10 cellular contexts compared by ENCODE assay signal in the genomic region with DNA sequence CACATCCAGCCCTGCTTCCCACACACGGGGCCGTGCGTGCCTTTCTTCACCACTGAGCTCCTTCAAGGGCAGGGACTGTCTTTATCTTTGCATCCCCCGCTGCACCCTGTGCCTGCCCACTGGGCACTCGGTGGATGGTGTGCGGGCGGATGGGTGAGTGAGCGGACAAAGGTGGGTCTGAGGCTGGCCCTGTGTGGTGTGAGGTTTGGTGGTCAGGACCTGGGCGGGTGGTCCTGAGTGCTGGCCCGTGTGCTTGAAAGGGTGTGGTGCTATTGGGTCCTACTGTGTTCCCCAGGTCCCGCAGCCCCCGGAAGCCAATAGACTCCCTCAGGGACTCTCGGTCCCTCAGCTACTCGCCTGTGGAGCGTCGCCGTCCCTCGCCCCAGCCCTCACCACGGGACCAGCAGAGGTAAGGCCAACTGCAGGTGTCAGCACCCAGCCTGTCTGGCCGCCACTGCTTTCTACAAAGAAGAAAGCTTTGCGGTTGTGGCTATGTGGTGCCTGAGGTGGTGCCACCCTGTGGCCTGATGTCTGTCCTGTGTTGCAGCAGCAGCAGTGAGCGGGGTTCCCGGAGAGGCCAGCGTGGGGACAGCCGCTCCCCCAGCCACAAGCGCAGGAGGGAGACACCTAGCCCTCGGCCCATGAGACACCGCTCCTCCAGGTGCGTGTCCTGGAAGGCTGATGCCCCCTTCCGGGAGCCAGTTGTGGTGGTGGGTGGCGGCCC. TPM values are rescaled to one million over a fixed set of nuclear protein-coding genes. Genes with fewer than 3 reads are reported as not detected.
DNase-seq lines count a peak whose midpoint lies in the region; ATAC-seq, FAIRE-seq and TF ChIP-seq lines count a peak whose summit lies in the region.
"Had no signal": no experiment of that assay in that cellular context is flagged by ENCODE, and none has a peak within 500 bp of the region (broad histone marks: within the 10 kb centered on the region; RNA-seq: fewer than 3 reads in every experiment).

No MANE protein-coding gene starts in this region.

- ATAC-seq in CD8-positive, alpha-beta T cell: peak; percentile 18
- ATAC-seq in K562 (peak; percentile 55), natural killer cell (peak; percentile 40 to 50 (median 44)), HG03469 (IDR thresholded peaks at IDR 0.05; ENCODE audit: unreplicated experiment) (no peak), GM19455 (IDR thresholded peaks at IDR 0.05; ENCODE audit: unreplicated experiment) (no peak)

- H3K79me2 ChIP-seq in K562 (ENCODE audit: control insufficient read depth, insufficient read depth, low read length): peaks cover 38% of the 10 kb centered on the region

- CTCF ChIA-PET in CD8-positive, alpha-beta T cell (lab: Charles Lee): interaction anchor here (1.5 kb wide), 1 partner anchor 12 kb away, joined by 3 read pairs; no protein-coding TSS in a partner anchor
- CTCF ChIA-PET in K562 (lab: Yijun Ruan, JAX; ENCODE audit: low intra/inter-chr PET ratio): no interaction called here

- no peaks in the 10 kb centered on the region for H3K27me3 ChIP-seq in CD8-positive, alpha-beta T cell (ENCODE audit: insufficient read depth, low read length)
- H3K27me3 ChIP-seq in HL-60 (ENCODE audit: insufficient read depth, poor library complexity, severe bottlenecking): no peaks in the 10 kb centered on the region
- no peaks in the 10 kb centered on the region for H3K27me3 ChIP-seq in K562 (ENCODE audit: control insufficient read depth in 2 of 2, insufficient read depth in 2 of 2, low read length in 2 of 2)
- H3K27me3 ChIP-seq: heart right ventricle had no signal

- POLR2A ChIA-PET in CD8-positive, alpha-beta T cell (lab: Charles Lee): no interaction called here
- POLR2A ChIA-PET in K562 (lab: Yijun Ruan, JAX): interaction anchor here (1.0 to 9.0 kb wide), 2 partner anchors 9 to 17 kb away, joined by 4 to 96 read pairs; partner anchors contain the start of gene SRRM2

- peak in 1 of 2 experiments; percentile 28; a peak in 2 of 4 replicates for TF ChIP-seq RAD21 in K562 (CRISPR knock-in tag; conservative IDR thresholded peaks at IDR 0.05 in 1 of 2, IDR thresholded peaks at IDR 0.05 in 1 of 2)

- peak overlapping the region in 1 of 2 experiments; percentile 81; a peak in 2 of 4 replicates for H3K9ac ChIP-seq in K562 (ENCODE audit: insufficient read depth in 1 of 2, low read depth in 2 of 2, low read length in 2 of 2)

- H3K9me3 Mint-ChIP-seq in CD8-positive, alpha-beta T cell: no peaks in the 10 kb centered on the region
- no peaks in the 10 kb centered on the region for H3K9me3 Mint-ChIP-seq in natural killer cell

- H3K27ac Mint-ChIP-seq in CD8-positive, alpha-beta T cell: peak overlapping the region; percentile 71
- H3K27ac Mint-ChIP-seq in natural killer cell: peak overlapping the region; percentile 73 to 84

- TF ChIP-seq EP300 in K562 (IDR thresholded peaks at IDR 0.05; ENCODE audit: low read length): no peak

- peaks cover 90% of the 10 kb centered on the region for H3K36me3 Mint-ChIP-seq in CD8-positive, alpha-beta T cell
- H3K36me3 Mint-ChIP-seq in natural killer cell: peaks cover 8% of the 10 kb centered on the region

- H3K4me2 ChIP-seq in K562 (ENCODE audit: insufficient read depth, low read length): no peak overlapping the region
- H3K4me2 ChIP-seq: PC-9 had no signal

- no peak for TF ChIP-seq CTCF in CD8-positive, alpha-beta T cell (IDR thresholded peaks at IDR 0.05)
- TF ChIP-seq CTCF in HL-60 (IDR thresholded peaks at IDR 0.05; ENCODE audit: insufficient read depth, low read length): no peak
- peak; percentile 33 to 57 (median 40) for TF ChIP-seq CTCF in K562 (IDR thresholded peaks at IDR 0.05 in 2 of 3, conservative IDR thresholded peaks at IDR 0.05 in 1 of 3; ENCODE audit: insufficient read depth in 2 of 3, low read depth in 1 of 3, low read length in 3 of 3)
- no peak for TF ChIP-seq CTCF in natural killer cell (IDR thresholded peaks at IDR 0.05)

- peaks cover 78% of the 10 kb centered on the region for H3K36me3 ChIP-seq in CD8-positive, alpha-beta T cell (ENCODE audit: insufficient read depth, low read length)
- peaks cover 99% of the 10 kb centered on the region for H3K36me3 ChIP-seq in K562 (ENCODE audit: control insufficient read depth, insufficient read depth, low read length)

- no peak overlapping the region for H3K4me3 Mint-ChIP-seq in CD8-positive, alpha-beta T cell
- peak overlapping the region; percentile 17 for H3K4me3 Mint-ChIP-seq in natural killer cell

- no peaks in the 10 kb centered on the region for H3K9me3 ChIP-seq in CD8-positive, alpha-beta T cell (ENCODE audit: low read length)
- no peaks in the 10 kb centered on the region for H3K9me3 ChIP-seq in K562 (replicated peaks; ENCODE audit: control insufficient read depth, insufficient read depth, low read depth, low read length)
- H3K9me3 ChIP-seq: heart right ventricle had no signal

- H4K20me1 ChIP-seq in K562 (replicated peaks; ENCODE audit: control insufficient read depth, insufficient read depth, low read length): peaks cover 24% of the 10 kb centered on the region

- peak; percentile 49; the same call in 1 of the 2 replicates for TF ChIP-seq POLR2A in K562 (conservative IDR thresholded peaks at IDR 0.05)

- in situ Hi-C loops in K562 (cut with MboI): no loop called here

- FAIRE-seq in K562 (lab: Jason Lieb, UNC): no peak

- no peak for DNase-seq in CD8-positive, alpha-beta T cell
- DNase-seq in HL-60 (ENCODE audit: low read depth in 1 of 2, low spot score in 1 of 2) (peak; percentile 23 to 40), K562 (ENCODE audit: extremely low read depth in 1 of 4, low spot score in 3 of 4) (peak in 3 of 4 experiments; percentile 38 to 69 (median 51)), natural killer cell (no peak), NCI-H2107 (lab: John Stamatoyannopoulos, UW) (no peak), NK-92 (lab: John Stamatoyannopoulos, UW; ENCODE audit: unreplicated experiment) (no peak)
- DNase-seq: heart right ventricle had no signal

- BruUV-seq in K562 (replicated peaks; lab: Mats Ljungman, UMichigan): TSS peak; percentile 2

- no peak overlapping the region for H3K4me3 ChIP-seq in CD8-positive, alpha-beta T cell (ENCODE audit: low read depth, low read length)
- H3K4me3 ChIP-seq in HL-60 (replicated peaks; ENCODE audit: insufficient read depth, low read length): no peak overlapping the region
- H3K4me3 ChIP-seq in K562: no peak overlapping the region
- H3K4me3 ChIP-seq: heart right ventricle, PC-9 had no signal

- WGBS in K562 (ENCODE audit: insufficient coverage, low coverage, missing lambda C conversion rate): 81% methylated on average over 31 of the region's 31 CpGs

- no peak overlapping the region for H2AFZ ChIP-seq in K562 (ENCODE audit: low read depth, low read length)
- H2AFZ ChIP-seq: PC-9 had no signal

- no peak overlapping the region for H3K27ac ChIP-seq in CD8-positive, alpha-beta T cell (ENCODE audit: low read depth, low read length)
- H3K27ac ChIP-seq in HL-60 (replicated peaks) (no peak overlapping the region), K562 (ENCODE audit: extremely low read depth, low read depth, low read length) (peak overlapping the region; percentile 34; the same call in 2 of the 3 replicates)
- H3K27ac ChIP-seq: heart right ventricle, PC-9 had no signal

- peaks cover 32% of the 10 kb centered on the region for H3K4me1 Mint-ChIP-seq in CD8-positive, alpha-beta T cell (ENCODE audit: low read depth)
- H3K4me1 Mint-ChIP-seq in natural killer cell: peaks cover 25 to 37% of the 10 kb centered on the region in 2 donors

- intact Hi-C loops in CD8-positive, alpha-beta T cell (cut with DNase I, micrococcal nuclease): no loop called here
- intact Hi-C loops in K562 (cut with micrococcal nuclease): no loop called here
- intact Hi-C loops in natural killer cell (cut with micrococcal nuclease): no loop called here

- H3K27me3 Mint-ChIP-seq in CD8-positive, alpha-beta T cell (ENCODE audit: low read depth): no peaks in the 10 kb centered on the region
- H3K27me3 Mint-ChIP-seq in natural killer cell (ENCODE audit: low read depth in 2 of 2): no peaks in the 10 kb centered on the region

- peaks cover 4% of the 10 kb centered on the region for H3K4me1 ChIP-seq in CD8-positive, alpha-beta T cell (ENCODE audit: insufficient read depth, low read length)
- peaks cover 15 to 61% of the 10 kb centered on the region in 2 experiments; a peak in 4 of 5 replicates for H3K4me1 ChIP-seq in K562 (replicated peaks in 1 of 2; ENCODE audit: control insufficient read depth in 2 of 2, insufficient read depth in 2 of 2, low read length in 2 of 2)

- no peaks in the 10 kb centered on the region for H3K9me1 ChIP-seq in K562 (ENCODE audit: control insufficient read depth, insufficient read depth, low read length)

RNA-seq across cellular contexts. Expression of gene ELOB, which starts 6.9 kb away (rescaled TPM):
- total RNA-seq in CD8-positive, alpha-beta T cell: 10 to 100 TPM; 70.3 to 71.5 TPM
- 7.2 and 24.7 TPM in 2 replicates for total RNA-seq in K562 (2011; cell fraction: chromatin; rRNA removed; ENCODE audit: low replicate concordance)
- 37.5 and 47.0 TPM in 2 replicates for total RNA-seq in K562 (2011; cell fraction: nucleolus; rRNA removed)
- total RNA-seq in K562 (2011; cell fraction: nucleoplasm; rRNA removed): 31.9 and 34.9 TPM in 2 replicates
- total RNA-seq in K562 (2014; rRNA removed) (285 and 395 TPM in 2 replicates), K562 (2014; rRNA removed; fragmentation: Illumina TruSeq; extraction: Trizol) (29.4 and 63.2 TPM in 2 replicates), K562 (2015; rRNA removed; fragmentation: Illumina TruSeq; extraction: Trizol) (219 and 223 TPM in 2 replicates), K562 (2021) (237 and 268 TPM in 2 replicates), natural killer cell (100 to 1,000 TPM; 146 to 207 (median 161) TPM)
- polyA plus RNA-seq in K562 (2011; rRNA removed) (206 and 220 TPM in 2 replicates), K562 (2014; fragmentation: Illumina TruSeq; extraction: Trizol) (180 and 344 TPM in 2 replicates), K562 (2014; fragmentation: Nextera tagmentation; extraction: Ambion mirVana) (100 to 1,000 TPM; 764 to 791 TPM), K562 (2014; rRNA removed) (298 and 313 TPM in 2 replicates)
- polyA plus RNA-seq in K562 (2011; cell fraction: cytosol; rRNA removed): 693 and 1,390 TPM in 2 replicates
- polyA plus RNA-seq in K562 (2011; cell fraction: nucleus; rRNA removed): 132 and 211 TPM in 2 replicates
- 297 and 487 TPM in 2 replicates for polyA plus RNA-seq in K562 (2012)
- polyA minus RNA-seq in K562 (2011; rRNA and poly(A)+ RNA removed): 34.5 and 73.6 TPM in 2 replicates
- 64.8 and 95.8 TPM in 2 replicates for polyA minus RNA-seq in K562 (2011; cell fraction: cytosol; rRNA and poly(A)+ RNA removed)
- polyA minus RNA-seq in K562 (2011; cell fraction: nucleus; rRNA and poly(A)+ RNA removed): 15.5 and 22.3 TPM in 2 replicates

RNA-seq across cellular contexts. Expression of gene PRSS33, which starts 17.1 kb away (rescaled TPM):
- total RNA-seq in CD8-positive, alpha-beta T cell: not detected
- total RNA-seq in K562 (2011; cell fraction: chromatin; rRNA removed; ENCODE audit: low replicate concordance): not detected in 2 replicates
- not detected in 2 replicates for total RNA-seq in K562 (2011; cell fraction: nucleolus; rRNA removed)
- not detected in 2 replicates for total RNA-seq in K562 (2011; cell fraction: nucleoplasm; rRNA removed)
- total RNA-seq in K562 (2014; rRNA removed) (not detected in 2 replicates), K562 (2014; rRNA removed; fragmentation: Illumina TruSeq; extraction: Trizol) (not detected in 2 replicates), K562 (2015; rRNA removed; fragmentation: Illumina TruSeq; extraction: Trizol) (not detected in 2 replicates), K562 (2021) (not detected in 2 replicates), natural killer cell (under 1 TPM; 0.20 to 0.63 (median 0.54) TPM)
- polyA plus RNA-seq in K562 (2011; rRNA removed) (not detected in 2 replicates), K562 (2014; fragmentation: Illumina TruSeq; extraction: Trizol) (not detected in 2 replicates), K562 (2014; fragmentation: Nextera tagmentation; extraction: Ambion mirVana) (not detected), K562 (2014; rRNA removed) (not detected in 2 replicates)
- not detected in 2 replicates for polyA plus RNA-seq in K562 (2011; cell fraction: cytosol; rRNA removed)
- polyA plus RNA-seq in K562 (2011; cell fraction: nucleus; rRNA removed): not detected in 2 replicates
- 0.06 TPM in 1 of 2 replicates, not detected in the other for polyA plus RNA-seq in K562 (2012)
- not detected in 2 replicates for polyA minus RNA-seq in K562 (2011; rRNA and poly(A)+ RNA removed)
- not detected in 2 replicates for polyA minus RNA-seq in K562 (2011; cell fraction: cytosol; rRNA and poly(A)+ RNA removed)
- polyA minus RNA-seq in K562 (2011; cell fraction: nucleus; rRNA and poly(A)+ RNA removed): not detected in 2 replicates
- polyA plus RNA-seq: heart right ventricle had no signal

RNA-seq across cellular contexts. Expression of gene SRRM2, which starts 17.8 kb away (rescaled TPM):
- 1,000 to 10,000 TPM; 1,249 to 1,283 TPM for total RNA-seq in CD8-positive, alpha-beta T cell
- total RNA-seq in K562 (2011; cell fraction: chromatin; rRNA removed; ENCODE audit: low replicate concordance): 1,596 and 1,670 TPM in 2 replicates
- total RNA-seq in K562 (2011; cell fraction: nucleolus; rRNA removed): 1,139 and 1,167 TPM in 2 replicates
- 1,487 and 2,488 TPM in 2 replicates for total RNA-seq in K562 (2011; cell fraction: nucleoplasm; rRNA removed)
- 81.1 and 85.3 TPM in 2 replicates for total RNA-seq in K562 (2014; rRNA removed)
- 79.2 and 79.9 TPM in 2 replicates for total RNA-seq in K562 (2014; rRNA removed; fragmentation: Illumina TruSeq; extraction: Trizol)
- total RNA-seq in K562 (2015; rRNA removed; fragmentation: Illumina TruSeq; extraction: Trizol): 70.6 and 91.2 TPM in 2 replicates
- 413 and 466 TPM in 2 replicates for total RNA-seq in K562 (2021)
- 82.5 and 179 TPM in 2 replicates for polyA plus RNA-seq in K562 (2011; rRNA removed)
- 102 and 119 TPM in 2 replicates for polyA plus RNA-seq in K562 (2011; cell fraction: cytosol; rRNA removed)
- polyA plus RNA-seq in K562 (2011; cell fraction: nucleus; rRNA removed): 1,748 and 2,419 TPM in 2 replicates
- polyA plus RNA-seq in K562 (2012): 391 and 584 TPM in 2 replicates
- 517 and 558 TPM in 2 replicates for polyA plus RNA-seq in K562 (2014; fragmentation: Illumina TruSeq; extraction: Trizol)
- 10 to 100 TPM; 26.7 to 27.6 TPM for polyA plus RNA-seq in K562 (2014; fragmentation: Nextera tagmentation; extraction: Ambion mirVana)
- 463 and 563 TPM in 2 replicates for polyA plus RNA-seq in K562 (2014; rRNA removed)
- 72.4 and 72.8 TPM in 2 replicates for polyA minus RNA-seq in K562 (2011; rRNA and poly(A)+ RNA removed)
- 155 and 244 TPM in 2 replicates for polyA minus RNA-seq in K562 (2011; cell fraction: cytosol; rRNA and poly(A)+ RNA removed)
- polyA minus RNA-seq in K562 (2011; cell fraction: nucleus; rRNA and poly(A)+ RNA removed): 233 and 249 TPM in 2 replicates
- total RNA-seq in natural killer cell: 1,000 to 10,000 TPM; 1,131 to 1,162 (median 1,149) TPM

RNA-seq across cellular contexts. Expression of gene PRSS41, which starts 28.1 kb away (rescaled TPM):
- not detected for total RNA-seq in CD8-positive, alpha-beta T cell
- total RNA-seq in K562 (2011; cell fraction: chromatin; rRNA removed; ENCODE audit: low replicate concordance): not detected in 2 replicates
- not detected in 2 replicates for total RNA-seq in K562 (2011; cell fraction: nucleolus; rRNA removed)
- not detected in 2 replicates for total RNA-seq in K562 (2011; cell fraction: nucleoplasm; rRNA removed)
- total RNA-seq in K562 (2014; rRNA removed) (not detected in 2 replicates), K562 (2014; rRNA removed; fragmentation: Illumina TruSeq; extraction: Trizol) (not detected in 2 replicates), K562 (2015; rRNA removed; fragmentation: Illumina TruSeq; extraction: Trizol) (not detected in 2 replicates), K562 (2021) (not detected in 2 replicates), natural killer cell (under 1 TPM in 1 of 3 donors, not detected in 2; 0.33 TPM)
- polyA plus RNA-seq in K562 (2011; rRNA removed) (not detected in 2 replicates), K562 (2014; fragmentation: Illumina TruSeq; extraction: Trizol) (not detected in 2 replicates), K562 (2014; fragmentation: Nextera tagmentation; extraction: Ambion mirVana) (not detected), K562 (2014; rRNA removed) (not detected in 2 replicates)
- polyA plus RNA-seq in K562 (2011; cell fraction: cytosol; rRNA removed): not detected in 2 replicates
- not detected in 2 replicates for polyA plus RNA-seq in K562 (2011; cell fraction: nucleus; rRNA removed)
- not detected in 2 replicates for polyA plus RNA-seq in K562 (2012)
- 0.18 TPM in 1 of 2 replicates, not detected in the other for polyA minus RNA-seq in K562 (2011; rRNA and poly(A)+ RNA removed)
- polyA minus RNA-seq in K562 (2011; cell fraction: cytosol; rRNA and poly(A)+ RNA removed): not detected in 2 replicates
- not detected in 2 replicates for polyA minus RNA-seq in K562 (2011; cell fraction: nucleus; rRNA and poly(A)+ RNA removed)
- total RNA-seq: heart right ventricle, PC-9 had no signal
- polyA plus RNA-seq: heart right ventricle had no signal

RNA-seq across cellular contexts. Expression of gene PRSS21, which starts 46.8 kb away (rescaled TPM):
- 1 to 10 TPM; 1.4 to 2.5 TPM for total RNA-seq in CD8-positive, alpha-beta T cell
- total RNA-seq in K562 (2011; cell fraction: chromatin; rRNA removed; ENCODE audit: low replicate concordance): 205 and 513 TPM in 2 replicates
- 438 and 448 TPM in 2 replicates for total RNA-seq in K562 (2011; cell fraction: nucleolus; rRNA removed)
- 292 and 307 TPM in 2 replicates for total RNA-seq in K562 (2011; cell fraction: nucleoplasm; rRNA removed)
- total RNA-seq in K562 (2014; rRNA removed) (61.3 and 77.8 TPM in 2 replicates), K562 (2014; rRNA removed; fragmentation: Illumina TruSeq; extraction: Trizol) (41.5 and 43.6 TPM in 2 replicates), K562 (2015; rRNA removed; fragmentation: Illumina TruSeq; extraction: Trizol) (41.7 and 43.7 TPM in 2 replicates), K562 (2021) (113 and 121 TPM in 2 replicates), natural killer cell (1 to 10 TPM in 1 of 3 donors, under 1 TPM in 1, not detected in 1; 0.64 to 6.6 TPM)
- polyA plus RNA-seq in K562 (2011; rRNA removed) (112 and 157 TPM in 2 replicates), K562 (2014; fragmentation: Illumina TruSeq; extraction: Trizol) (76.1 and 104 TPM in 2 replicates), K562 (2014; fragmentation: Nextera tagmentation; extraction: Ambion mirVana) (10 to 100 TPM; 12.1 to 21.0 TPM), K562 (2014; rRNA removed) (106 and 107 TPM in 2 replicates)
- polyA plus RNA-seq in K562 (2011; cell fraction: cytosol; rRNA removed): 149 and 221 TPM in 2 replicates
- polyA plus RNA-seq in K562 (2011; cell fraction: nucleus; rRNA removed): 780 and 951 TPM in 2 replicates
- 109 and 148 TPM in 2 replicates for polyA plus RNA-seq in K562 (2012)
- polyA minus RNA-seq in K562 (2011; rRNA and poly(A)+ RNA removed): 23.0 and 37.7 TPM in 2 replicates
- 26.8 and 31.8 TPM in 2 replicates for polyA minus RNA-seq in K562 (2011; cell fraction: cytosol; rRNA and poly(A)+ RNA removed)
- 53.4 and 78.8 TPM in 2 replicates for polyA minus RNA-seq in K562 (2011; cell fraction: nucleus; rRNA and poly(A)+ RNA removed)
- polyA plus RNA-seq: heart right ventricle had no signal

Comparison
In these comparisons a context has a peak if more than half of its experiments do, and no peak if none do; other contexts are left out.
1. ATAC-seq: peak in CD8-positive, alpha-beta T cell (single experiment), K562 (single experiment) and natural killer cell (3 of 3); none in HG03469 (single experiment) and GM19455 (single experiment).
2. DNase-seq: peak in HL-60 (2 of 2) and K562 (3 of 4); none in CD8-positive, alpha-beta T cell (0 of 7), natural killer cell (single experiment), NCI-H2107 (single experiment) and NK-92 (single experiment).
3. CTCF ChIP-seq: peak in K562 (3 of 3); none in CD8-positive, alpha-beta T cell (single experiment), HL-60 (single experiment) and natural killer cell (single experiment).